In the genomic region with DNA sequence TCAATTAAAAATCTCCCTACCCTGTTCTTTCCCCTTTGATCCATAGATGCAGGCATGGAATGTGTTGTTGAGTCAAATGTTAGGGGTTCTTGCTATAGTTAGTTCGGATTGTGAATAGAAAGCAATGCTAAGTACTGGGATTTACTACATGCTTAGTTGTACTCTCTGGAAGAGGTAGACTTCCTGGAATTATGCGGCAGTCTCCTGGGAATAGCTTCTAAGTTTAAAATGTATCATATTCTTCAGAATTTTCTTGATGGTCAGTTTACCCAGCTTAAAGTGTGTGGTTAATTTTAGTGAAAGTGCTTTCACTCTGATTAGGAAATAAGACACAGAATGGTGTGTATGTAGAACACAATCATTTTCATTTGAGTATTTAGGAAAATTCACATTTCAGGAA, we compare ENCODE assay signal across 10 cellular contexts. TPM values are rescaled to one million over a fixed set of nuclear protein-coding genes. Genes with fewer than 3 reads are reported as not detected.
DNase-seq lines count a peak whose midpoint lies in the region; ATAC-seq and TF ChIP-seq lines count a peak whose summit lies in the region.
"Had no signal": no experiment of that assay in that cellular context is flagged by ENCODE, and none has a peak within 500 bp of the region (broad histone marks: within the 10 kb centered on the region; RNA-seq: fewer than 3 reads in every experiment).

No MANE protein-coding gene starts in this region.

- DNase-seq in activated T-cell treated with anti-CD3 and anti-CD28 coated beads, Interleukin-2, amount 50 U/mL, for 72 hours: no peak
- DNase-seq in activated T-cell treated with anti-CD3 and anti-CD28 coated beads for 4 hours: no peak
- no peak for DNase-seq in WTC11 (ENCODE audit: low spot score)
- DNase-seq in hepatocyte (ENCODE audit: low spot score): no peak
- DNase-seq in stimulated activated naive B cell treated with anti-CD40 and anti-IgM and Interleukin-4, amounts not matched to agents 10 μg/mL and 1 μg/mL and 100 μg/mL, for 72 hours: no peak
- DNase-seq in NCI-H446 (lab: John Stamatoyannopoulos, UW): no peak
- DNase-seq: effector CD8-positive, alpha-beta T cell had no signal

- no peaks in the 10 kb centered on the region for H3K9me3 Mint-ChIP-seq in activated T-cell treated with anti-CD3 and anti-CD28 coated beads, Interleukin-2, amount 50 U/mL, for 72 hours
- no peaks in the 10 kb centered on the region for H3K9me3 Mint-ChIP-seq in WTC11
- H3K9me3 Mint-ChIP-seq in stimulated activated naive B cell treated with anti-CD40 and anti-IgM and Interleukin-4, amounts not matched to agents 10 μg/mL and 1 μg/mL and 100 μg/mL, for 72 hours: no peaks in the 10 kb centered on the region

- no peak for TF ChIP-seq CTCF in WTC11 (IDR thresholded peaks at IDR 0.05)
- TF ChIP-seq CTCF in hepatocyte (IDR thresholded peaks at IDR 0.05; ENCODE audit: poor library complexity): no peak

- H3K9me2 ChIP-seq in hepatocyte (replicated peaks; ENCODE audit: insufficient read depth): no peaks in the 10 kb centered on the region

- peaks cover 7 to 16% of the 10 kb centered on the region in 2 donors for H3K36me3 Mint-ChIP-seq in activated T-cell treated with anti-CD3 and anti-CD28 coated beads, Interleukin-2, amount 50 U/mL, for 72 hours (ENCODE audit: insufficient read depth in 2 of 2)
- H3K36me3 Mint-ChIP-seq in WTC11: peaks cover under 1% of the 10 kb centered on the region; the same call in 1 of the 2 replicates
- peaks cover 18 to 24% of the 10 kb centered on the region in 2 donors for H3K36me3 Mint-ChIP-seq in stimulated activated naive B cell treated with anti-CD40 and anti-IgM and Interleukin-4, amounts not matched to agents 10 μg/mL and 1 μg/mL and 100 μg/mL, for 72 hours

- H3K9me3 ChIP-seq in hepatocyte (ENCODE audit: low read depth): no peaks in the 10 kb centered on the region

- H4K20me1 ChIP-seq in hepatocyte (ENCODE audit: insufficient read depth, poor library complexity, severe bottlenecking): peaks cover 75% of the 10 kb centered on the region

- H3K4me1 Mint-ChIP-seq in activated T-cell treated with anti-CD3 and anti-CD28 coated beads, Interleukin-2, amount 50 U/mL, for 72 hours (ENCODE audit: low read depth): peaks cover 62% of the 10 kb centered on the region
- H3K4me1 Mint-ChIP-seq in WTC11: peaks cover 35% of the 10 kb centered on the region
- H3K4me1 Mint-ChIP-seq in stimulated activated naive B cell treated with anti-CD40 and anti-IgM and Interleukin-4, amounts not matched to agents 10 μg/mL and 1 μg/mL and 100 μg/mL, for 72 hours: peaks cover 23 to 51% of the 10 kb centered on the region in 2 donors

- H3K27me3 ChIP-seq in hepatocyte: no peaks in the 10 kb centered on the region

- no peak overlapping the region for H2AFZ ChIP-seq in hepatocyte

- H3K79me2 ChIP-seq in hepatocyte: peaks cover 83% of the 10 kb centered on the region

- peak overlapping the region; percentile 8 for H3K4me3 ChIP-seq in hepatocyte

- peaks cover 44% of the 10 kb centered on the region for H3K4me1 ChIP-seq in hepatocyte (ENCODE audit: insufficient read depth)

- CTCF ChIA-PET in WTC11 (lab: Charles Lee): no interaction called here

- H3K27ac ChIP-seq in hepatocyte: no peak overlapping the region
- H3K27ac ChIP-seq: C4-2B had no signal

- H3K27ac Mint-ChIP-seq in activated T-cell treated with anti-CD3 and anti-CD28 coated beads, Interleukin-2, amount 50 U/mL, for 72 hours: no peak overlapping the region
- H3K27ac Mint-ChIP-seq in WTC11: peak overlapping the region; percentile 78; the same call in 1 of the 2 replicates
- H3K27ac Mint-ChIP-seq in stimulated activated naive B cell treated with anti-CD40 and anti-IgM and Interleukin-4, amounts not matched to agents 10 μg/mL and 1 μg/mL and 100 μg/mL, for 72 hours: peak overlapping the region; percentile 0

- peak overlapping the region; percentile 85 for H3K4me2 ChIP-seq in hepatocyte

- WGBS in hepatocyte (ENCODE audit: low lambda C conversion rate, missing lambda C conversion rate): 67% methylated on average over 2 of the region's 2 CpGs

- POLR2A ChIA-PET in WTC11 (lab: Charles Lee): no interaction called here

- peak overlapping the region; percentile 85 to 91 for H3K4me3 Mint-ChIP-seq in activated T-cell treated with anti-CD3 and anti-CD28 coated beads, Interleukin-2, amount 50 U/mL, for 72 hours
- peak overlapping the region; percentile 31; the same call in 1 of the 2 replicates for H3K4me3 Mint-ChIP-seq in WTC11
- H3K4me3 Mint-ChIP-seq in stimulated activated naive B cell treated with anti-CD40 and anti-IgM and Interleukin-4, amounts not matched to agents 10 μg/mL and 1 μg/mL and 100 μg/mL, for 72 hours: peak overlapping the region; percentile 62 to 92

- H3K36me3 ChIP-seq in hepatocyte (replicated peaks; ENCODE audit: insufficient read depth, low read depth): no peaks in the 10 kb centered on the region

- H3K27me3 Mint-ChIP-seq in activated T-cell treated with anti-CD3 and anti-CD28 coated beads, Interleukin-2, amount 50 U/mL, for 72 hours (ENCODE audit: low read depth): no peaks in the 10 kb centered on the region
- H3K27me3 Mint-ChIP-seq in WTC11 (ENCODE audit: low read depth): no peaks in the 10 kb centered on the region
- no peaks in the 10 kb centered on the region for H3K27me3 Mint-ChIP-seq in stimulated activated naive B cell treated with anti-CD40 and anti-IgM and Interleukin-4, amounts not matched to agents 10 μg/mL and 1 μg/mL and 100 μg/mL, for 72 hours

- no peak for ATAC-seq in activated T-cell treated with anti-CD3 and anti-CD28 coated beads, Interleukin-2, amount 50 U/mL, for 72 hours (replicated peaks in 1 of 2)
- ATAC-seq in WTC11 (no peak), GM21515 (IDR thresholded peaks at IDR 0.05; ENCODE audit: unreplicated experiment) (no peak), HG02885 (IDR thresholded peaks at IDR 0.05; ENCODE audit: poor library complexity, unreplicated experiment) (no peak)
- no peak for ATAC-seq in stimulated activated naive B cell treated with anti-CD40 and anti-IgM and Interleukin-4, amounts not matched to agents 10 μg/mL and 1 μg/mL and 100 μg/mL, for 72 hours (replicated peaks)

TF ChIP-seq in WTC11, 78 proteins besides CTCF, POLR2A, EP300 and RAD21 (continues in another document):
- no peak for TF ChIP-seq GTF2I (CRISPR knock-in tag; conservative IDR thresholded peaks at IDR 0.05)
- no peak for TF ChIP-seq NR1H2 (CRISPR knock-in tag; IDR thresholded peaks at IDR 0.05)
- TF ChIP-seq EMX1 (CRISPR knock-in tag; IDR thresholded peaks at IDR 0.05): no peak
- no peak for TF ChIP-seq ZNF263 (CRISPR knock-in tag; IDR thresholded peaks at IDR 0.05; ENCODE audit: low read depth)
- TF ChIP-seq, protein P1, sequence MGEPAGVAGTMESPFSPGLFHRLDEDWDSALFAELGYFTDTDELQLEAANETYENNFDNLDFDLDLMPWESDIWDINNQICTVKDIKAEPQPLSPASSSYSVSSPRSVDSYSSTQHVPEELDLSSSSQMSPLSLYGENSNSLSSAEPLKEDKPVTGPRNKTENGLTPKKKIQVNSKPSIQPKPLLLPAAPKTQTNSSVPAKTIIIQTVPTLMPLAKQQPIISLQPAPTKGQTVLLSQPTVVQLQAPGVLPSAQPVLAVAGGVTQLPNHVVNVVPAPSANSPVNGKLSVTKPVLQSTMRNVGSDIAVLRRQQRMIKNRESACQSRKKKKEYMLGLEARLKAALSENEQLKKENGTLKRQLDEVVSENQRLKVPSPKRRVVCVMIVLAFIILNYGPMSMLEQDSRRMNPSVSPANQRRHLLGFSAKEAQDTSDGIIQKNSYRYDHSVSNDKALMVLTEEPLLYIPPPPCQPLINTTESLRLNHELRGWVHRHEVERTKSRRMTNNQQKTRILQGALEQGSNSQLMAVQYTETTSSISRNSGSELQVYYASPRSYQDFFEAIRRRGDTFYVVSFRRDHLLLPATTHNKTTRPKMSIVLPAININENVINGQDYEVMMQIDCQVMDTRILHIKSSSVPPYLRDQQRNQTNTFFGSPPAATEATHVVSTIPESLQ (CRISPR knock-in tag; IDR thresholded peaks at IDR 0.05): no peak
- TF ChIP-seq, protein P2, sequence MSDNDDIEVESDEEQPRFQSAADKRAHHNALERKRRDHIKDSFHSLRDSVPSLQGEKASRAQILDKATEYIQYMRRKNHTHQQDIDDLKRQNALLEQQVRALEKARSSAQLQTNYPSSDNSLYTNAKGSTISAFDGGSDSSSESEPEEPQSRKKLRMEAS (CRISPR knock-in tag; IDR thresholded peaks at IDR 0.05): no peak
- TF ChIP-seq ZBTB21 (CRISPR knock-in tag; IDR thresholded peaks at IDR 0.05; ENCODE audit: borderline replicate concordance): no peak
- TF ChIP-seq MXD4 (CRISPR knock-in tag; IDR thresholded peaks at IDR 0.05; ENCODE audit: borderline replicate concordance): no peak
- no peak for TF ChIP-seq ZNF138 (CRISPR knock-in tag; conservative IDR thresholded peaks at IDR 0.05)
- TF ChIP-seq FOXK1 (CRISPR knock-in tag; IDR thresholded peaks at IDR 0.05): no peak
- TF ChIP-seq, protein P3, sequence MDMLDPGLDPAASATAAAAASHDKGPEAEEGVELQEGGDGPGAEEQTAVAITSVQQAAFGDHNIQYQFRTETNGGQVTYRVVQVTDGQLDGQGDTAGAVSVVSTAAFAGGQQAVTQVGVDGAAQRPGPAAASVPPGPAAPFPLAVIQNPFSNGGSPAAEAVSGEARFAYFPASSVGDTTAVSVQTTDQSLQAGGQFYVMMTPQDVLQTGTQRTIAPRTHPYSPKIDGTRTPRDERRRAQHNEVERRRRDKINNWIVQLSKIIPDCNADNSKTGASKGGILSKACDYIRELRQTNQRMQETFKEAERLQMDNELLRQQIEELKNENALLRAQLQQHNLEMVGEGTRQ (CRISPR knock-in tag; IDR thresholded peaks at IDR 0.05): no peak

RNA-seq across cellular contexts. Expression of a gene that starts 3.5 kb away (rescaled TPM):
- 100 to 1,000 TPM; 144 to 149 TPM for total RNA-seq in activated T-cell treated with anti-CD3 and anti-CD28 coated beads, Interleukin-2, amount 50 U/mL, for 72 hours
- total RNA-seq in WTC11 (2021): 238 to 283 TPM (median 240 TPM) in 3 replicates
- total RNA-seq in hepatocyte: 342 and 356 TPM in 2 replicates
- polyA plus RNA-seq in hepatocyte: 90.6 and 98.5 TPM in 2 replicates

RNA-seq across cellular contexts. Expression of a gene that starts 57.7 kb away (rescaled TPM):
- 10 to 100 TPM; 35.9 to 37.5 TPM for total RNA-seq in activated T-cell treated with anti-CD3 and anti-CD28 coated beads, Interleukin-2, amount 50 U/mL, for 72 hours
- 26.9 to 29.6 TPM (median 28.8 TPM) in 3 replicates for total RNA-seq in WTC11 (2021)
- total RNA-seq in hepatocyte: 32.3 and 43.8 TPM in 2 replicates
- polyA plus RNA-seq in hepatocyte: 12.5 and 13.5 TPM in 2 replicates

Comparison
In these comparisons a context has a peak if more than half of its experiments do, and no peak if none do; other contexts are left out.
1. H3K4me3 Mint-ChIP-seq: peak in every context shown above with its lines; median percentile 88 in activated T-cell treated with anti-CD3 and anti-CD28 coated beads, Interleukin-2, amount 50 U/mL, for 72 hours; 77 in stimulated activated naive B cell treated with anti-CD40 and anti-IgM and Interleukin-4, amounts not matched to agents 10 μg/mL and 1 μg/mL and 100 μg/mL, for 72 hours; 31 in WTC11.